Comparison of ENCODE assay signal across 8 cellular contexts in genomic region chr19:36604656-36605100, GRCh38. TPM values are rescaled to one million over a fixed set of nuclear protein-coding genes. Genes with fewer than 3 reads are reported as not detected.
A peak's percentile ranks its signal among the peaks of the same experiment; 100 is the strongest.
DNase-seq lines count a peak whose midpoint lies in the region; ATAC-seq and TF ChIP-seq lines count a peak whose summit lies in the region.

No MANE protein-coding gene starts in this region.

- peaks cover 0 to 18% of the 10 kb centered on the region in 2 donors for H3K4me1 ChIP-seq in right atrium auricular region
- peaks cover 14% of the 10 kb centered on the region for H3K4me1 ChIP-seq in vagina

- TF ChIP-seq POLR2A in vagina (IDR thresholded peaks at IDR 0.05), result no peak

- peaks cover 27% of the 10 kb centered on the region for H3K9me3 Mint-ChIP-seq in MCF 10A (ENCODE audit: unreplicated experiment)
- peaks cover 27% of the 10 kb centered on the region for H3K9me3 Mint-ChIP-seq in activated naive CD8-positive, alpha-beta T cell treated with anti-CD3 and anti-CD28 coated beads for 36 hours

- CTCF ChIA-PET in MCF 10A (lab: Yijun Ruan, JAX), result no interaction called here

- no TSS peak for BruUV-seq in MCF 10A (replicated peaks; lab: Mats Ljungman, UMichigan)

- H3K9me3 ChIP-seq in right atrium auricular region (no peaks in the 10 kb centered on the region), vagina (no peaks in the 10 kb centered on the region)

- H3K4me3 Mint-ChIP-seq in MCF 10A (ENCODE audit: unreplicated experiment), result no peak overlapping the region
- H3K4me3 Mint-ChIP-seq in activated naive CD8-positive, alpha-beta T cell treated with anti-CD3 and anti-CD28 coated beads for 36 hours, result peak overlapping the region; percentile 90

- in situ Hi-C loops in T47D (cut with HindIII; ENCODE audit: low pct_unique_long_range_greater_than_20kb, low sequenced_read_pairs), result no loop called here

- H3K4me3 ChIP-seq in right atrium auricular region, result peak overlapping the region; percentile 54 to 78
- H3K4me3 ChIP-seq in vagina, result peak overlapping the region; percentile 63 to 64

- H3K27ac Mint-ChIP-seq in MCF 10A (ENCODE audit: low read depth, unreplicated experiment), result no peak overlapping the region
- peak overlapping the region; percentile 97 for H3K27ac Mint-ChIP-seq in activated naive CD8-positive, alpha-beta T cell treated with anti-CD3 and anti-CD28 coated beads for 36 hours

- TF ChIP-seq CTCF in MCF 10A (IDR thresholded peaks at IDR 0.05; ENCODE audit: unreplicated experiment), result no peak
- no peak for TF ChIP-seq CTCF in right atrium auricular region (IDR thresholded peaks at IDR 0.05)
- TF ChIP-seq CTCF in vagina (IDR thresholded peaks at IDR 0.05), result no peak

- peaks cover 14% of the 10 kb centered on the region for H3K36me3 ChIP-seq in right atrium auricular region
- H3K36me3 ChIP-seq in vagina, result no peaks in the 10 kb centered on the region

- H3K27ac ChIP-seq in right atrium auricular region, result peak overlapping the region; percentile 89 to 91
- H3K27ac ChIP-seq in vagina, result peak overlapping the region; percentile 49

- H3K36me3 Mint-ChIP-seq in MCF 10A (ENCODE audit: insufficient read depth, unreplicated experiment), result no peaks in the 10 kb centered on the region
- peaks cover 65% of the 10 kb centered on the region for H3K36me3 Mint-ChIP-seq in activated naive CD8-positive, alpha-beta T cell treated with anti-CD3 and anti-CD28 coated beads for 36 hours

- no peaks in the 10 kb centered on the region for H3K27me3 Mint-ChIP-seq in MCF 10A (ENCODE audit: insufficient read depth, unreplicated experiment)
- H3K27me3 Mint-ChIP-seq in activated naive CD8-positive, alpha-beta T cell treated with anti-CD3 and anti-CD28 coated beads for 36 hours, result no peaks in the 10 kb centered on the region

- intact Hi-C loops in MCF 10A (cut with micrococcal nuclease) (no loop called here), vagina (cut with DNase I) (no loop called here)

- peak; percentile 24 to 47 for DNase-seq in T47D (ENCODE audit: low read depth in 1 of 2, low spot score in 1 of 2)
- DNase-seq in MCF 10A (ENCODE audit: unreplicated experiment), result no peak
- DNase-seq in SKM-1 (lab: John Stamatoyannopoulos, UW; ENCODE audit: unreplicated experiment), result peak; percentile 44
- peak; percentile 90 for DNase-seq in activated naive CD8-positive, alpha-beta T cell treated with anti-CD3 and anti-CD28 coated beads for 36 hours
- peak; percentile 74 for DNase-seq in right atrium auricular region (ENCODE audit: low spot score)
- DNase-seq in putamen (ENCODE audit: low spot score), result peak; percentile 67
- no peak for DNase-seq in vagina (ENCODE audit: extremely low spot score in 2 of 2)

- peak; percentile 67 for ATAC-seq in HG03378 (IDR thresholded peaks at IDR 0.05; ENCODE audit: unreplicated experiment)

- H3K4me1 Mint-ChIP-seq in MCF 10A (ENCODE audit: insufficient read depth, unreplicated experiment), result no peaks in the 10 kb centered on the region
- H3K4me1 Mint-ChIP-seq in activated naive CD8-positive, alpha-beta T cell treated with anti-CD3 and anti-CD28 coated beads for 36 hours, result peaks cover 20% of the 10 kb centered on the region

- POLR2A ChIA-PET in MCF 10A (lab: Yijun Ruan, JAX), result interaction anchor here (0.6 kb wide), 1 partner anchor 856 kb away, joined by 3 read pairs; no protein-coding TSS in a partner anchor

- H3K27me3 ChIP-seq in right atrium auricular region, result no peaks in the 10 kb centered on the region
- no peaks in the 10 kb centered on the region for H3K27me3 ChIP-seq in vagina

RNA-seq across cellular contexts. Expression of gene ZNF382, which starts 0.4 kb away (rescaled TPM):
- 0.51 and 0.81 TPM in 2 replicates for total RNA-seq in MCF 10A (2022)
- total RNA-seq in activated naive CD8-positive, alpha-beta T cell treated with anti-CD3 and anti-CD28 coated beads for 36 hours, result 1 to 10 TPM; 7.4 to 9.3 TPM
- total RNA-seq in right atrium auricular region, result 10 to 100 TPM in 1 of 2 donors, 1 to 10 TPM in 1; 9.8 to 11.9 TPM
- total RNA-seq in vagina, result 3.7 TPM

RNA-seq across cellular contexts. Expression of gene ZNF529, which starts 31.6 kb away (rescaled TPM):
- 11.4 and 12.8 TPM in 2 replicates for total RNA-seq in MCF 10A (2022)
- total RNA-seq in activated naive CD8-positive, alpha-beta T cell treated with anti-CD3 and anti-CD28 coated beads for 36 hours, result 10 to 100 TPM; 15.0 to 15.2 TPM
- 10 to 100 TPM; 10.8 to 11.5 TPM for total RNA-seq in right atrium auricular region
- 6.4 TPM for total RNA-seq in vagina

Comparison
In these comparisons a context has a peak if more than half of its experiments do, and no peak if none do; other contexts are left out.
1. DNase-seq: peak in T47D (2 of 2), SKM-1 (single experiment), activated naive CD8-positive, alpha-beta T cell treated with anti-CD3 and anti-CD28 coated beads for 36 hours (single experiment), right atrium auricular region (single experiment) and putamen (single experiment); none in MCF 10A (single experiment) and vagina (0 of 2).